16 cellular contexts compared by ENCODE assay signal in genomic region chr1:66415326-66415725, GRCh38.
"Had no signal": no experiment of that assay in that cellular context is flagged by ENCODE, and none has a peak within 500 bp of the region (broad histone marks: within the 10 kb centered on the region; RNA-seq: fewer than 3 reads in every experiment).

No MANE protein-coding gene starts in this region.

- H3K27ac ChIP-seq: dorsolateral prefrontal cortex, hepatocyte, right atrium auricular region, sigmoid colon, skin epidermis had no signal

- H3K4me3 ChIP-seq: dorsolateral prefrontal cortex, hepatocyte, mucosa of descending colon, right atrium auricular region, sigmoid colon, skin epidermis had no signal

- H3K27me3 ChIP-seq: dorsolateral prefrontal cortex, hepatocyte, right atrium auricular region, sigmoid colon had no signal

- H3K36me3 ChIP-seq: right atrium auricular region, sigmoid colon had no signal

- H3K4me2 ChIP-seq: hepatocyte had no signal

- FAIRE-seq: urothelium cell line had no signal

- H3K79me2 ChIP-seq: hepatocyte had no signal

- DNase-seq: cortex of kidney; dorsolateral prefrontal cortex; effector CD8-positive, alpha-beta T cell; foreskin melanocyte; head of caudate nucleus; mucosa of descending colon; naive thymus-derived CD8-positive, alpha-beta T cell; posterior cingulate gyrus; sigmoid colon; stimulated activated CD4-positive, alpha-beta T cell treated with anti-CD3 and anti-CD28 coated beads, Interleukin-2, amount 100 ng/mL, for 24 hours; stimulated activated CD4-positive, alpha-beta T cell treated with anti-CD3 and anti-CD28 coated beads, Interleukin-4, amount 100 ng/mL, for 4 hours; stimulated activated naive B cell treated with anti-CD40 and anti-IgM and Interleukin-4, amounts not matched to agents 10 μg/mL and 1 μg/mL and 100 μg/mL, for 72 hours had no signal

- ATAC-seq: mucosa of descending colon; naive thymus-derived CD8-positive, alpha-beta T cell; stimulated activated naive B cell treated with anti-CD40 and anti-IgM and Interleukin-4, amounts not matched to agents 10 μg/mL and 1 μg/mL and 100 μg/mL, for 72 hours had no signal

- H2AFZ ChIP-seq: hepatocyte had no signal

- H3K4me1 ChIP-seq: right atrium auricular region, sigmoid colon had no signal
